24 cellular contexts compared by ENCODE assay signal in the genomic region with DNA sequence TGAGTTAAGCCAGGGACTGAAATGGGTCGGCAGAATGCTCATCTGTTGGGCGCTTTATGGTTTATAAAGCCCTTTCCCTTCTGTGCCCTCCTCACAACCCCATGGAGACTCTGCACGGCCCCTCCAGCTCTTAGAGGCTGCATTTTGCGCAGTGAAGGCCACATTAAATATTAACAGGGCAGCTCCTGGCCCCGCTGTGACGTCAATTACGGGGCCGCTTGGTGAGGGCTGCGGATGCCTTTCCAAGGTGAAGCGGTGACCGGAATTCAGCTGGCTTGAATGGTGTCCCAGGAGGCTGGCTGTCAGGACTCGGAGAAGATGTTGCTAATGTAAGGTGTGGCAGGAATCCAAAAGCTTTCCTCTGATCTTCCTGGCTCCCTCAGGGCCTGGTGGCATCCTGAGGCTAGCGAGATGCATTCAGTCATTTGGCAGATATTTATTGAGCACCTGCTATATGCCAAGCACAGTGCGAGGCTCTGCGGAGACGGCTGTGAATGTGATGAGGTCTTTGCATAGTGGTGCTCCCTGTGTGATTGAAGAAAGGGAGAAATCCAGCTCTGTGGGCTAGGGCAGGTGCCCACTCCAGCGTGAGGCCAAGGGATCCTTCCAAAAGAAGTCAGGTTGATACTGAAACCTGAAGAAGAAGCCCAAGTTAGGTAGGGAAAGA.
"Had no signal": no experiment of that assay in that cellular context is flagged by ENCODE, and none has a peak within 500 bp of the region (broad histone marks: within the 10 kb centered on the region; RNA-seq: fewer than 3 reads in every experiment).

No MANE protein-coding gene starts in this region.

- ATAC-seq: activated CD8-positive, alpha-beta memory T cell treated with anti-CD3 and anti-CD28 coated beads, Interleukin-2, amount 10 ng/mL, durations not matched to agents 7 days and 5 days; activated CD8-positive, alpha-beta T cell treated with anti-CD3 and anti-CD28 coated beads for 36 hours; effector memory CD8-positive, alpha-beta T cell; esophagus mucosa; sciatic nerve had no signal

- H3K36me3 ChIP-seq: ascending aorta, colonic mucosa, thoracic aorta, upper lobe of left lung, WERI-Rb-1 had no signal

- H3K4me3 Mint-ChIP-seq: activated CD4-positive, alpha-beta T cell treated with anti-CD3 and anti-CD28 coated beads, Interleukin-2, amount 10 ng/mL, durations not matched to agents 7 days and 5 days; activated CD8-positive, alpha-beta memory T cell treated with anti-CD3 and anti-CD28 coated beads, Interleukin-2, amount 10 ng/mL, durations not matched to agents 7 days and 5 days; activated CD8-positive, alpha-beta T cell treated with anti-CD3 and anti-CD28 coated beads for 36 hours; activated naive CD4-positive, alpha-beta T cell treated with anti-CD3 and anti-CD28 coated beads, Interleukin-2, amount 50 U/mL, for 24 hours; central memory CD8-positive, alpha-beta T cell; effector memory CD8-positive, alpha-beta T cell; nephron had no signal

- H3K36me3 Mint-ChIP-seq: activated CD8-positive, alpha-beta memory T cell treated with anti-CD3 and anti-CD28 coated beads, Interleukin-2, amount 10 ng/mL, durations not matched to agents 7 days and 5 days; activated naive CD4-positive, alpha-beta T cell treated with anti-CD3 and anti-CD28 coated beads, Interleukin-2, amount 50 U/mL, for 24 hours had no signal

- H3K4me3 ChIP-seq: ascending aorta, colonic mucosa, dorsolateral prefrontal cortex, thoracic aorta, upper lobe of left lung had no signal

- H3K27me3 ChIP-seq: ascending aorta, colonic mucosa, dorsolateral prefrontal cortex, upper lobe of left lung had no signal

- DNase-seq: activated CD4-positive, alpha-beta T cell treated with anti-CD3 and anti-CD28 coated beads, Interleukin-2, amount 10 ng/mL, durations not matched to agents 7 days and 5 days; activated CD4-positive, CD25-positive, alpha-beta regulatory T cell treated with anti-CD3 and anti-CD28 coated beads, Interleukin-2, amount 50 U/mL, for 72 hours; activated CD8-positive, alpha-beta memory T cell treated with anti-CD3 and anti-CD28 coated beads, Interleukin-2, amount 10 ng/mL, durations not matched to agents 7 days and 5 days; activated CD8-positive, alpha-beta T cell treated with anti-CD3 and anti-CD28 coated beads for 36 hours; activated effector memory CD4-positive, alpha-beta T cell treated with anti-CD3 and anti-CD28 coated beads, Interleukin-2, amount 50 U/mL, for 16 hours; activated T-cell treated with anti-CD3 and anti-CD28 coated beads for 4 hours; colonic mucosa; dorsolateral prefrontal cortex; effector memory CD8-positive, alpha-beta T cell; hippocampal formation; midbrain; nucleus accumbens; small intestine; stimulated activated CD4-positive, alpha-beta T cell treated with anti-CD3 and anti-CD28 coated beads, Interleukin-2, amount 100 ng/mL, for 48 hours; stimulated activated naive CD4-positive, alpha-beta T cell treated with Interleukin-2 at 50 U/mL for 16 hours; WERI-Rb-1 had no signal

- H3K9me3 ChIP-seq: ascending aorta, colonic mucosa, thoracic aorta, upper lobe of left lung had no signal

- H3K9me3 Mint-ChIP-seq: activated CD4-positive, alpha-beta T cell treated with anti-CD3 and anti-CD28 coated beads, Interleukin-2, amount 10 ng/mL, durations not matched to agents 7 days and 5 days; activated CD8-positive, alpha-beta T cell treated with anti-CD3 and anti-CD28 coated beads for 36 hours; activated naive CD4-positive, alpha-beta T cell treated with anti-CD3 and anti-CD28 coated beads, Interleukin-2, amount 50 U/mL, for 24 hours; central memory CD8-positive, alpha-beta T cell; effector memory CD8-positive, alpha-beta T cell; nephron had no signal

- H3K27ac Mint-ChIP-seq: activated CD4-positive, alpha-beta T cell treated with anti-CD3 and anti-CD28 coated beads, Interleukin-2, amount 10 ng/mL, durations not matched to agents 7 days and 5 days; activated CD8-positive, alpha-beta memory T cell treated with anti-CD3 and anti-CD28 coated beads, Interleukin-2, amount 10 ng/mL, durations not matched to agents 7 days and 5 days; activated CD8-positive, alpha-beta T cell treated with anti-CD3 and anti-CD28 coated beads for 36 hours; activated naive CD4-positive, alpha-beta T cell treated with anti-CD3 and anti-CD28 coated beads, Interleukin-2, amount 50 U/mL, for 24 hours had no signal

- H3K27ac ChIP-seq: ascending aorta, colonic mucosa, dorsolateral prefrontal cortex, thoracic aorta, upper lobe of left lung, WERI-Rb-1 had no signal

- H3K4me1 ChIP-seq: ascending aorta, colonic mucosa had no signal

- H3K4me1 Mint-ChIP-seq: activated naive CD4-positive, alpha-beta T cell treated with anti-CD3 and anti-CD28 coated beads, Interleukin-2, amount 50 U/mL, for 24 hours; central memory CD8-positive, alpha-beta T cell had no signal
